ENCODE assay signal across 1 cellular context in the genomic region with DNA sequence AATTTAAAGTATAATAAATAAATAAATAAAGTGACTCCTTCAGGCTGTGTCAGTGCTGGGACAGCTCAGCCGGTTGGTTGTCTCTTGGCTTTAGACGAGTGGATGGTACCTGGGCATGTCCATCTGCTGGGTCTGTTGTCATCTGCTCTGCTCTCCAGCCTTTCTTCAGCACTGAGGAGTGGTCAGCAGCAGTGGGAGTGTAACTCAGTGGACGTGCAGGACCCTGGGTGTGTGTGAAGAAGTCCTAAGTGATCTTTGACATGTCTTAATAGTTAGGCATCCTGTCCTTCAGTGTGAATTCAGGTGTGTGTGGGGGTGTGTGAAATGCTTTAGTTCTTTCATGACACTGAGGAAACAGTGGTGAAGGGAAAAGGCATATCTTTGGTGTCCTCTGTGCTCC.
TF ChIP-seq lines count a peak whose summit lies in the region.

No MANE protein-coding gene starts in this region.

TF ChIP-seq in IMR-90, 13 proteins besides CTCF, POLR2A, EP300 and RAD21:
- TF ChIP-seq FOS (IDR thresholded peaks at IDR 0.05; ENCODE audit: low read depth, low read length): no peak
- no peak for TF ChIP-seq BHLHE40 (IDR thresholded peaks at IDR 0.05; ENCODE audit: low read depth, low read length)
- no peak for TF ChIP-seq MAZ (IDR thresholded peaks at IDR 0.05; ENCODE audit: borderline replicate concordance, low read depth, low read length)
- TF ChIP-seq NFE2L2 (IDR thresholded peaks at IDR 0.05; ENCODE audit: low read depth, low read length): no peak
- TF ChIP-seq CHD1 (IDR thresholded peaks at IDR 0.05; ENCODE audit: low read depth, low read length): no peak
- no peak for TF ChIP-seq RFX5 (IDR thresholded peaks at IDR 0.05; ENCODE audit: low read depth, low read length)
- no peak for TF ChIP-seq MXI1 (IDR thresholded peaks at IDR 0.05; ENCODE audit: borderline replicate concordance, low read depth, low read length)
- TF ChIP-seq MAFK (IDR thresholded peaks at IDR 0.05; ENCODE audit: low read depth, low read length): no peak
- no peak for TF ChIP-seq SMC3 (IDR thresholded peaks at IDR 0.05; ENCODE audit: low read depth, low read length)
- TF ChIP-seq RCOR1 (IDR thresholded peaks at IDR 0.05; ENCODE audit: insufficient replicate concordance, low read length): no peak
TF ChIP-seq in IMR-90: peak in this region for 0.
